Comparison of ENCODE assay signal across 29 cellular contexts in the genomic region with DNA sequence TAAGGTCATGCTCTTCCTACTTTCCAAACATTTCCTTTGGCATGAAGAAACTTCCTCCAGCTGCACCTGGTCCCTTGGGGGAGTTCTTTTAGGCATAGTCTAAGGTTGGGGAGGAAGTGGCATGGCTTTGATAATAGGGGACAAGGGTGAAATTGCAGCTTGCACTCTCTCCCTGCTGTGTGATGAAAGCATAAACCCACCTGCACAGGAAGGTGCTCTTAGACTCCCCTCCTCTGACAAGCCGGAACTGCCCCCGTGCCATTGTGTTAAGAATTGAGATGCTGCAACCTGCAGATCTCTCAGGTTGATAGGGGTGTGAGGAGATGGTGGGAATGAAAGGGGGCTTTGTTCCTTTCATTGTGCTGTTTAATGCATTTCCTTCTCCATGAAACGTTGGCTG. TPM values are rescaled to one million over a fixed set of nuclear protein-coding genes. Genes with fewer than 3 reads are reported as not detected.
"Had no signal": no experiment of that assay in that cellular context is flagged by ENCODE, and none has a peak within 500 bp of the region (broad histone marks: within the 10 kb centered on the region; RNA-seq: fewer than 3 reads in every experiment).

No MANE protein-coding gene starts in this region.

- H3K4me2 ChIP-seq: neural progenitor cell had no signal

- H3K4me1 ChIP-seq: parathyroid adenoma, psoas muscle, right lobe of liver, sigmoid colon, stomach, thyroid gland, tibial nerve, upper lobe of left lung, vagina had no signal

- ATAC-seq: psoas muscle; right cardiac atrium; right lobe of liver; stimulated activated effector memory CD8-positive, alpha-beta T cell treated with anti-CD3 and anti-CD28 coated beads, Interleukin-12 subunit alpha, Interleukin-12 subunit beta, amount 100 ng/mL, for 72 hours; stimulated activated naive B cell treated with anti-CD40 and anti-IgM and Interleukin-4, amounts not matched to agents 10 μg/mL and 1 μg/mL and 100 μg/mL, for 72 hours had no signal

- H3K9ac ChIP-seq: neural progenitor cell, parathyroid adenoma had no signal

- H3K27ac ChIP-seq: neural progenitor cell, ovary, parathyroid adenoma, psoas muscle, right lobe of liver, sigmoid colon, stomach, thoracic aorta, thyroid gland, tibial nerve, upper lobe of left lung, vagina had no signal

- H3K27me3 ChIP-seq: neural progenitor cell, ovary, right lobe of liver, sigmoid colon, thyroid gland, tibial nerve, upper lobe of left lung, vagina had no signal

- H3K4me3 Mint-ChIP-seq: nephron; neural progenitor cell; stimulated activated effector memory CD8-positive, alpha-beta T cell treated with anti-CD3 and anti-CD28 coated beads, Interleukin-12 subunit alpha, Interleukin-12 subunit beta, amount 100 ng/mL, for 72 hours; stimulated activated naive B cell treated with anti-CD40 and anti-IgM and Interleukin-4, amounts not matched to agents 10 μg/mL and 1 μg/mL and 100 μg/mL, for 72 hours; stimulated activated naive CD8-positive, alpha-beta T cell treated with anti-CD3 and anti-CD28 coated beads, Interleukin-15, Interleukin-2, amounts not matched to agents 100 ng/mL and 50 ng/mL, for 24 hours had no signal

- H2AFZ ChIP-seq: neural progenitor cell, parathyroid adenoma had no signal

- H3K36me3 ChIP-seq: neural progenitor cell, ovary, right lobe of liver, sigmoid colon, stomach, thoracic aorta, thyroid gland, tibial nerve, upper lobe of left lung, vagina had no signal

- H3K79me2 ChIP-seq: parathyroid adenoma had no signal

- H3K4me1 Mint-ChIP-seq: nephron; stimulated activated effector memory CD8-positive, alpha-beta T cell treated with anti-CD3 and anti-CD28 coated beads, Interleukin-12 subunit alpha, Interleukin-12 subunit beta, amount 100 ng/mL, for 72 hours; stimulated activated naive B cell treated with anti-CD40 and anti-IgM and Interleukin-4, amounts not matched to agents 10 μg/mL and 1 μg/mL and 100 μg/mL, for 72 hours had no signal

- DNase-seq: occipital lobe; ovary; posterior cingulate gyrus; psoas muscle; right cardiac atrium; right lobe of liver; sigmoid colon; small intestine; stimulated activated CD4-positive, alpha-beta T cell treated with anti-CD3 and anti-CD28 coated beads, Interleukin-15, amount 100 ng/mL, for 24 hours; stimulated activated CD4-positive, alpha-beta T cell treated with anti-CD3 and anti-CD28 coated beads, Interleukin-2, amount 100 ng/mL, for 24 hours; stimulated activated CD4-positive, alpha-beta T cell treated with anti-CD3 and anti-CD28 coated beads, Interleukin-2, amount 100 ng/mL, for 48 hours; stimulated activated CD4-positive, alpha-beta T cell treated with anti-CD3 and anti-CD28 coated beads, Interleukin-4, amount 100 ng/mL, for 24 hours; stimulated activated naive B cell treated with anti-CD40 and anti-IgM and Interleukin-4, amounts not matched to agents 10 μg/mL and 1 μg/mL and 100 μg/mL, for 72 hours; stimulated activated naive CD4-positive, alpha-beta T cell treated with Interleukin-2 at 50 U/mL for 16 hours; stomach; thyroid gland; trophoblast cell; upper lobe of left lung had no signal

- H3K36me3 Mint-ChIP-seq: neural progenitor cell; stimulated activated effector memory CD8-positive, alpha-beta T cell treated with anti-CD3 and anti-CD28 coated beads, Interleukin-12 subunit alpha, Interleukin-12 subunit beta, amount 100 ng/mL, for 72 hours had no signal

- H3K4me3 ChIP-seq: neural progenitor cell, ovary, psoas muscle, right lobe of liver, sigmoid colon, stomach, thoracic aorta, thyroid gland, tibial nerve, upper lobe of left lung, vagina had no signal

- H3K27ac Mint-ChIP-seq: nephron; neural progenitor cell; progenitor cell of endocrine pancreas; stimulated activated effector memory CD8-positive, alpha-beta T cell treated with anti-CD3 and anti-CD28 coated beads, Interleukin-12 subunit alpha, Interleukin-12 subunit beta, amount 100 ng/mL, for 72 hours; stimulated activated naive B cell treated with anti-CD40 and anti-IgM and Interleukin-4, amounts not matched to agents 10 μg/mL and 1 μg/mL and 100 μg/mL, for 72 hours; stimulated activated naive CD8-positive, alpha-beta T cell treated with anti-CD3 and anti-CD28 coated beads, Interleukin-15, Interleukin-2, amounts not matched to agents 100 ng/mL and 50 ng/mL, for 24 hours had no signal

- H3K9me3 ChIP-seq: psoas muscle, right lobe of liver, sigmoid colon, thoracic aorta, thyroid gland, tibial nerve, upper lobe of left lung, vagina had no signal

RNA-seq across cellular contexts. Expression of a gene that starts 13.9 kb away (rescaled TPM):
- total RNA-seq: osteoblast, progenitor cell of endocrine pancreas, subcutaneous adipose tissue had no signal
